1 cellular context compared by ENCODE assay signal in genomic region chr5:119315516-119315949, GRCh38.
TF ChIP-seq lines count a peak whose summit lies in the region.

No MANE protein-coding gene starts in this region.

TF ChIP-seq in H1, 55 proteins besides CTCF, POLR2A, EP300 and RAD21 (continued from another document):
- TF ChIP-seq CHD7 (IDR thresholded peaks at IDR 0.05; ENCODE audit: insufficient replicate concordance, low read length), result no peak
TF ChIP-seq in H1: peak in this region for 0.
